Comparison of ENCODE assay signal across 22 cellular contexts in the genomic region with DNA sequence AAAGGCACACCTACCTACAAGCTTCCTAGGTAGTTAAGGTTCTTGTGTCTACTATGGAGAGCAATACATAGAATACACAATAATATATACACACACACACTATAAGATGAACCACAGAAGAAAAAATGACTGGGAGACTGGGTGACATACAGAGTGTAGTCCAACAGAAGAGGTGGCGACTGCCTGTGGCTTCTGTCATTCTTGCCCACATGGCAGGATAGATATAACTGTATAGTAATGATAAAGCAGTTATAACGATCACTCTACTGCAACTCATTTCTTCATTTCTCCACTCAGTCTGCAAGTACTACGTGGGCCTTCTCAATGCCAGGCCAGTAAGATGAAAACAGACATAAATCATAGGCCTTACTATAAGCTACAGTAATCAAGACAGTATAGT.
DNase-seq lines count a peak whose midpoint lies in the region; ATAC-seq and TF ChIP-seq lines count a peak whose summit lies in the region.
"Had no signal": no experiment of that assay in that cellular context is flagged by ENCODE, and none has a peak within 500 bp of the region (broad histone marks: within the 10 kb centered on the region; RNA-seq: fewer than 3 reads in every experiment).

No MANE protein-coding gene starts in this region.

- TF ChIP-seq POLR2A in thyroid gland (IDR thresholded peaks at IDR 0.05): no peak

- no peak for TF ChIP-seq CTCF in thyroid gland (IDR thresholded peaks at IDR 0.05)

- no peaks in the 10 kb centered on the region for H3K4me1 ChIP-seq in thyroid gland
- H3K4me1 ChIP-seq: BE2C had no signal

- peaks cover 18% of the 10 kb centered on the region for H3K36me3 Mint-ChIP-seq in activated naive CD4-positive, alpha-beta T cell treated with anti-CD3 and anti-CD28 coated beads for 36 hours (ENCODE audit: low read depth)
- H3K36me3 Mint-ChIP-seq in activated T-helper 17 cell treated with anti-CD3 and anti-CD28 coated beads, Interleukin-2, amount 50 U/mL, for 72 hours (ENCODE audit: low read depth): peaks cover 14% of the 10 kb centered on the region
- peaks cover 63% of the 10 kb centered on the region for H3K36me3 Mint-ChIP-seq in stimulated activated naive CD8-positive, alpha-beta T cell treated with anti-CD3 and anti-CD28 coated beads, Interleukin-15, Interleukin-2, amounts not matched to agents 100 ng/mL and 50 ng/mL, for 24 hours (ENCODE audit: low read depth)

- H3K4me1 Mint-ChIP-seq in activated naive CD4-positive, alpha-beta T cell treated with anti-CD3 and anti-CD28 coated beads for 36 hours (ENCODE audit: low read depth): peaks cover 61% of the 10 kb centered on the region
- H3K4me1 Mint-ChIP-seq in activated T-helper 17 cell treated with anti-CD3 and anti-CD28 coated beads, Interleukin-2, amount 50 U/mL, for 72 hours: peaks cover 26% of the 10 kb centered on the region
- peaks cover 69% of the 10 kb centered on the region for H3K4me1 Mint-ChIP-seq in stimulated activated naive CD8-positive, alpha-beta T cell treated with anti-CD3 and anti-CD28 coated beads, Interleukin-15, Interleukin-2, amounts not matched to agents 100 ng/mL and 50 ng/mL, for 24 hours (ENCODE audit: low read depth)

- no peaks in the 10 kb centered on the region for H3K27me3 ChIP-seq in thyroid gland
- H3K27me3 ChIP-seq: BE2C had no signal

- H3K27ac ChIP-seq in thyroid gland: no peak overlapping the region
- H3K27ac ChIP-seq: 22Rv1, HL-60, PC-9 had no signal

- no peak overlapping the region for H3K4me3 Mint-ChIP-seq in activated naive CD4-positive, alpha-beta T cell treated with anti-CD3 and anti-CD28 coated beads for 36 hours
- H3K4me3 Mint-ChIP-seq in activated T-helper 17 cell treated with anti-CD3 and anti-CD28 coated beads, Interleukin-2, amount 50 U/mL, for 72 hours: no peak overlapping the region
- no peak overlapping the region for H3K4me3 Mint-ChIP-seq in stimulated activated naive CD8-positive, alpha-beta T cell treated with anti-CD3 and anti-CD28 coated beads, Interleukin-15, Interleukin-2, amounts not matched to agents 100 ng/mL and 50 ng/mL, for 24 hours
- H3K4me3 Mint-ChIP-seq: CD14-positive monocyte, IgD-negative memory B cell had no signal

- H3K9me3 ChIP-seq in thyroid gland: no peaks in the 10 kb centered on the region
- H3K9me3 ChIP-seq: BE2C had no signal

- DNase-seq in activated CD4-positive, CD25-positive, alpha-beta regulatory T cell (lab: John Stamatoyannopoulos, UW): no peak
- DNase-seq in activated naive CD4-positive, alpha-beta T cell treated with anti-CD3 and anti-CD28 coated beads for 36 hours: peak; percentile 3
- no peak for DNase-seq in activated naive CD4-positive, alpha-beta T cell (lab: John Stamatoyannopoulos, UW)
- DNase-seq in thyroid gland (no peak), NCI-H2227 treated with DMSO at 0.1 percent for 48 hours (lab: John Stamatoyannopoulos, UW) (no peak)
- DNase-seq: BE2C, Calu3, DMS79 treated with DMSO at 0.1 percent for 48 hours, NCI-H1048, NCI-H1417, NCI-H1694, NCI-H2029 treated with DMSO at 0.1 percent for 48 hours, NCI-H526 treated with DMSO at 0.1 percent for 48 hours, PC-9 had no signal

- H3K27ac Mint-ChIP-seq in activated naive CD4-positive, alpha-beta T cell treated with anti-CD3 and anti-CD28 coated beads for 36 hours: no peak overlapping the region
- peak overlapping the region; percentile 60 for H3K27ac Mint-ChIP-seq in activated T-helper 17 cell treated with anti-CD3 and anti-CD28 coated beads, Interleukin-2, amount 50 U/mL, for 72 hours
- H3K27ac Mint-ChIP-seq in stimulated activated naive CD8-positive, alpha-beta T cell treated with anti-CD3 and anti-CD28 coated beads, Interleukin-15, Interleukin-2, amounts not matched to agents 100 ng/mL and 50 ng/mL, for 24 hours: peak overlapping the region; percentile 27
- H3K27ac Mint-ChIP-seq: CD14-positive monocyte, IgD-negative memory B cell had no signal

- H3K9me3 Mint-ChIP-seq in activated naive CD4-positive, alpha-beta T cell treated with anti-CD3 and anti-CD28 coated beads for 36 hours: peaks cover 3% of the 10 kb centered on the region
- H3K9me3 Mint-ChIP-seq in activated T-helper 17 cell treated with anti-CD3 and anti-CD28 coated beads, Interleukin-2, amount 50 U/mL, for 72 hours: no peaks in the 10 kb centered on the region
- no peaks in the 10 kb centered on the region for H3K9me3 Mint-ChIP-seq in stimulated activated naive CD8-positive, alpha-beta T cell treated with anti-CD3 and anti-CD28 coated beads, Interleukin-15, Interleukin-2, amounts not matched to agents 100 ng/mL and 50 ng/mL, for 24 hours

- ATAC-seq in activated CD4-positive, CD25-positive, alpha-beta regulatory T cell treated with anti-CD3 and anti-CD28 coated beads, Interleukin-2, amount 50 U/mL, for 24 hours: peak; percentile 13 to 43
- ATAC-seq in activated T-helper 17 cell treated with anti-CD3 and anti-CD28 coated beads, Interleukin-2, amount 50 U/mL, for 72 hours (replicated peaks): peak; percentile 73
- ATAC-seq: Right ventricle myocardium inferior had no signal

- H3K36me3 ChIP-seq in thyroid gland: no peaks in the 10 kb centered on the region
- H3K36me3 ChIP-seq: BE2C had no signal

- intact Hi-C loops in activated naive CD4-positive, alpha-beta T cell treated with anti-CD3 and anti-CD28 coated beads for 36 hours (cut with micrococcal nuclease): no loop called here
- intact Hi-C loops in thyroid gland (cut with DNase I): no loop called here

- 95 to 99% methylated on average over 3 of the region's 3 CpGs for WGBS in thyroid gland, 2 donors

- CTCF ChIA-PET in activated naive CD4-positive, alpha-beta T cell treated with anti-CD3 and anti-CD28 coated beads for 36 hours (lab: Charles Lee): interaction anchor here (0.5 to 0.8 kb wide), 2 partner anchors 22 to 1495 kb away, joined by 3 read pairs; no protein-coding TSS in a partner anchor

- H3K27me3 Mint-ChIP-seq in activated naive CD4-positive, alpha-beta T cell treated with anti-CD3 and anti-CD28 coated beads for 36 hours (ENCODE audit: low read depth): no peaks in the 10 kb centered on the region
- H3K27me3 Mint-ChIP-seq in activated T-helper 17 cell treated with anti-CD3 and anti-CD28 coated beads, Interleukin-2, amount 50 U/mL, for 72 hours: no peaks in the 10 kb centered on the region
- no peaks in the 10 kb centered on the region for H3K27me3 Mint-ChIP-seq in stimulated activated naive CD8-positive, alpha-beta T cell treated with anti-CD3 and anti-CD28 coated beads, Interleukin-15, Interleukin-2, amounts not matched to agents 100 ng/mL and 50 ng/mL, for 24 hours
- H3K27me3 Mint-ChIP-seq: IgD-negative memory B cell had no signal

- no peak overlapping the region for H3K4me3 ChIP-seq in thyroid gland (replicated peaks in 1 of 3)
- H3K4me3 ChIP-seq: PC-9 had no signal
